17 cellular contexts compared by ENCODE assay signal in the genomic region with DNA sequence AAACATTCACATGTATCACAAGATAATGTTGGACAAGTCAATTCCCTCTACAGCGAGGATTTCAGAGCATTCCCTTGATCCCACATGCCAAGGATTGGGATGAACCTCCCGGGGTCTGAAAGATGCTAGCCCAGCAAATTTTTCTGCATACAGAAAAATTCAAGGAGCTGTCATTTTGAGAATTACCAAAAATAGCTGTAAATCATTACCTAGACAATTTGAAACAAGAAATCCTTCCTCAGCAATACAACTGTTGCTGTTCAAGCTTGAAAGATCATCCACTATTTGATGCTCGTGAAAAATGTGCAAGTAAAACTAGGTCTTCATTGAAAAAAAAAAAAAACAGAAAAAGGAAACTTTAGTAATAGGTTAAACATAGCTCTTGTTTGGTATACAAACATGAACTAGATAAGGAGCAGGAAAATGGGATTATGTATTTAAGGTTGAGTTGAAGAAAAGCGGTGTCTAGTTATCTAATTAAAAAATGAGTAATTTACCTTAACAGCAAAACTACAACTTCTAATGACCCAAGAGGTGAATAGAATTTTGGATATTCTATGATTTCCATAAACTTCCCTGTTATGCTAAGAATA.
DNase-seq lines count a peak whose midpoint lies in the region; ATAC-seq, FAIRE-seq and TF ChIP-seq lines count a peak whose summit lies in the region.
"Had no signal": no experiment of that assay in that cellular context is flagged by ENCODE, and none has a peak within 500 bp of the region (broad histone marks: within the 10 kb centered on the region; RNA-seq: fewer than 3 reads in every experiment).

No MANE protein-coding gene starts in this region.

- H3K4me1 ChIP-seq in mesenchymal stem cell (ENCODE audit: control insufficient read depth, insufficient read depth, low read depth, low read length): peaks cover 4% of the 10 kb centered on the region
- H3K4me1 ChIP-seq in upper lobe of right lung: no peaks in the 10 kb centered on the region

- no peak for FAIRE-seq in urothelium cell line (lab: Jason Lieb, UNC)
- FAIRE-seq: RCC 7860 had no signal

- no peak overlapping the region for H2AFZ ChIP-seq in mesenchymal stem cell (ENCODE audit: low read depth, low read length)

- no peak overlapping the region for H2BK15ac ChIP-seq in mesenchymal stem cell (ENCODE audit: low read depth, poor library complexity, severe bottlenecking)

- H3K4me3 ChIP-seq in LNCaP clone FGC (ENCODE audit: low read depth, low read length) (peak overlapping the region; percentile 0; the same call in 1 of the 2 replicates), coronary artery (no peak overlapping the region), mesenchymal stem cell (ENCODE audit: insufficient read depth in 1 of 2, low read depth in 1 of 2, low read length in 2 of 2) (no peak overlapping the region), upper lobe of right lung (no peak overlapping the region)

- H2BK12ac ChIP-seq in mesenchymal stem cell (ENCODE audit: low read length in 2 of 2): no peak overlapping the region

- H2AK5ac ChIP-seq in mesenchymal stem cell (ENCODE audit: low read length, severe bottlenecking): no peak overlapping the region

- ATAC-seq in upper lobe of right lung: no peak

- H3K4me2 ChIP-seq in mesenchymal stem cell (ENCODE audit: low read length, poor library complexity, severe bottlenecking): no peak overlapping the region
- H3K4me2 ChIP-seq: SK-N-SH had no signal

- H3K27ac ChIP-seq in C4-2B (peak overlapping the region; percentile 21; the same call in 1 of the 2 replicates), coronary artery (peak overlapping the region; percentile 15 to 24), mesenchymal stem cell (ENCODE audit: low read length, poor library complexity, severe bottlenecking) (peak overlapping the region; percentile 65), upper lobe of right lung (no peak overlapping the region)

- no peak for DNase-seq in LNCaP clone FGC (ENCODE audit: low read depth)
- no peak for DNase-seq in coronary artery (ENCODE audit: low spot score)
- DNase-seq in mesenchymal stem cell: no peak
- DNase-seq in upper lobe of right lung: no peak
- no peak for DNase-seq in NCI-H1105 treated with DMSO at 0.1 percent for 48 hours (lab: John Stamatoyannopoulos, UW)
- no peak for DNase-seq in activated CD4-positive, alpha-beta T cell treated with anti-CD3 and anti-CD28 coated beads for 48 hours
- no peak for DNase-seq in urothelium cell line (ENCODE audit: low spot score)
- DNase-seq: DMS153, EL, H7, Karpas-422, NCI-H2029, NCI-H510A, SHP77, SK-N-SH had no signal

- WGBS in mesenchymal stem cell: 91% methylated on average over 2 of the region's 4 CpGs

- H3K4ac ChIP-seq in mesenchymal stem cell (ENCODE audit: low read depth in 1 of 2, low read length in 2 of 2): no peak overlapping the region

- H3K27me3 ChIP-seq in mesenchymal stem cell (ENCODE audit: control insufficient read depth in 1 of 2, insufficient read depth in 1 of 2, low read length in 2 of 2) (no peaks in the 10 kb centered on the region), upper lobe of right lung (no peaks in the 10 kb centered on the region)

- no peak overlapping the region for H4K91ac ChIP-seq in mesenchymal stem cell (ENCODE audit: low read length)

- TF ChIP-seq CTCF in C4-2B (conservative IDR thresholded peaks at IDR 0.05) (no peak), LNCaP clone FGC (IDR thresholded peaks at IDR 0.05; ENCODE audit: control insufficient read depth, extremely low read depth, insufficient read depth) (no peak), coronary artery (IDR thresholded peaks at IDR 0.05) (no peak), upper lobe of right lung (IDR thresholded peaks at IDR 0.05) (no peak)

- no peak overlapping the region for H4K8ac ChIP-seq in mesenchymal stem cell (ENCODE audit: low read length)

- peaks cover 7% of the 10 kb centered on the region for H3K79me1 ChIP-seq in mesenchymal stem cell (replicated peaks; ENCODE audit: low read length, poor library complexity, severe bottlenecking)

- no peak overlapping the region for H3K14ac ChIP-seq in mesenchymal stem cell (ENCODE audit: low read length in 2 of 2)

- H3K9me3 ChIP-seq in mesenchymal stem cell (ENCODE audit: control insufficient read depth, low read length): no peaks in the 10 kb centered on the region
- H3K9me3 ChIP-seq in upper lobe of right lung: no peaks in the 10 kb centered on the region
- H3K9me3 ChIP-seq: SK-N-SH had no signal

- H3K9ac ChIP-seq in mesenchymal stem cell (ENCODE audit: low read length): no peak overlapping the region
- H3K9ac ChIP-seq: SK-N-SH had no signal

- H3K18ac ChIP-seq in mesenchymal stem cell (ENCODE audit: low read depth in 1 of 2, low read length in 2 of 2): no peak overlapping the region

- intact Hi-C loops in upper lobe of right lung (cut with DNase I): no loop called here

- no peak overlapping the region for H2BK120ac ChIP-seq in mesenchymal stem cell (ENCODE audit: low read depth, low read length)

- peaks cover 0 to 9% of the 10 kb centered on the region in 2 experiments for H3K36me3 ChIP-seq in mesenchymal stem cell (ENCODE audit: control insufficient read depth in 1 of 2, insufficient read depth in 2 of 2, low read depth in 1 of 2, low read length in 2 of 2)
- no peaks in the 10 kb centered on the region for H3K36me3 ChIP-seq in upper lobe of right lung

- H3K23ac ChIP-seq in mesenchymal stem cell (ENCODE audit: low read length in 2 of 2): no peak overlapping the region

- no peak overlapping the region for H2BK5ac ChIP-seq in mesenchymal stem cell (ENCODE audit: low read depth, low read length, poor library complexity, severe bottlenecking)
